In the genomic region with DNA sequence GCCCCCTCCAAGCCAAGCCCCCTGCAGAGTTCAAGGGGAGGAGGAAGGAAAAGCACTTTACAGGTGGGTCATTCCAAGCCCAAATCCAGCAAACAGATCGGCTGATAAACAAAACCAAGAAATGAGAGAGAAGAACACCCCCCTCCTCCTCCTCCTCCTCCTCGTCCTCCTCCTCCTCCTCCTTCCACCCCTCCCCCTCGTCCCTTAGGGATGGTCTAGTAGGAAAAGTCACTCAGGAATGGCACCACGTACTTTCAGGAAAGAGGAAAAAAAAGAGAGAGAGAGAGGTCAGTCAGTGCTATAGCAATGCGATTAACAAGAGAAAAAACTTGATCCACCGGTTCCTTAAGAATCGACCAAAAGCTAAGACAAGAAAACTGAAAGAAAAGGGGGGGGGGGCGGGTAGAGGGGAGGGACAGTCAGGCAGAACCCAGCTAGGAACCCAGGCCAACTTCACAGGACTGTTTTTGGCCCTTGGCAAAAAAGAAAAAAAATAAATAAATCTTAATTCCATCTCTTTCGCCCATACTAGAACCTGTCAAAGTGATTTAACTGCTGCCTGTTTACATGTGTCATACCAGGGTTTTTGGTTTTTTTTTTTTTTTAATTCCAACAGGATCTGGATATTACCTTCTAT, we compare ENCODE assay signal across 8 cellular contexts. TPM values are rescaled to one million over a fixed set of nuclear protein-coding genes. Genes with fewer than 3 reads are reported as not detected.
DNase-seq lines count a peak whose midpoint lies in the region; ATAC-seq, FAIRE-seq and TF ChIP-seq lines count a peak whose summit lies in the region.

No MANE protein-coding gene starts in this region.

- H2AFZ ChIP-seq in ACC112 (ENCODE audit: low read length, unreplicated experiment) = peak overlapping the region; percentile 94

- peaks cover 4% of the 10 kb centered on the region for H3K36me3 Mint-ChIP-seq in activated naive CD8-positive, alpha-beta T cell treated with anti-CD3 and anti-CD28 coated beads, Interleukin-2, amount 50 U/mL, for 24 hours (ENCODE audit: low read depth)

- H3K9me3 Mint-ChIP-seq in activated naive CD8-positive, alpha-beta T cell treated with anti-CD3 and anti-CD28 coated beads, Interleukin-2, amount 50 U/mL, for 24 hours = no peaks in the 10 kb centered on the region

- H3K36me3 ChIP-seq in ACC112 (ENCODE audit: insufficient read depth, low read length) (peaks cover 1% of the 10 kb centered on the region; the same call in 1 of the 2 replicates), HEK293 (ENCODE audit: control insufficient read depth in 2 of 2, insufficient read depth in 1 of 2, low read length in 2 of 2) (no peaks in the 10 kb centered on the region), iPS-15b (ENCODE audit: control insufficient read depth, insufficient read depth, low read length) (no peaks in the 10 kb centered on the region), gastrocnemius medialis (no peaks in the 10 kb centered on the region)

- peaks cover 44% of the 10 kb centered on the region for H3K4me1 Mint-ChIP-seq in activated naive CD8-positive, alpha-beta T cell treated with anti-CD3 and anti-CD28 coated beads, Interleukin-2, amount 50 U/mL, for 24 hours

- H3K9me3 ChIP-seq in HEK293 (ENCODE audit: control insufficient read depth, insufficient read depth, low read depth, low read length) (no peaks in the 10 kb centered on the region), iPS-15b (ENCODE audit: control insufficient read depth, insufficient read depth, low read length) (no peaks in the 10 kb centered on the region), gastrocnemius medialis (no peaks in the 10 kb centered on the region)

- H3K4me3 ChIP-seq in ACC112 (ENCODE audit: low read depth, low read length) = peak overlapping the region; percentile 95
- H3K4me3 ChIP-seq in HEK293 (ENCODE audit: low read depth, low read length) = peak overlapping the region; percentile 59
- H3K4me3 ChIP-seq in iPS-15b (ENCODE audit: low read depth, low read length) = peak overlapping the region; percentile 95
- H3K4me3 ChIP-seq in gastrocnemius medialis = peak overlapping the region; percentile 71 to 91 (median 78)

- POLR2A ChIA-PET in HEK293 (lab: Yijun Ruan, JAX) = interaction anchor here (0.7 kb wide), 1 partner anchor 323 kb away, joined by 3 read pairs; no protein-coding TSS in a partner anchor

- peak overlapping the region; percentile 61 for H3K9ac ChIP-seq in iPS-15b (ENCODE audit: low read depth, low read length)

- in situ Hi-C loops in gastrocnemius medialis (cut with MboI; ENCODE audit: low sequenced_read_pairs in 4 of 4) = loop anchor here in 3 of 4 donors (5.0 to 10.0 kb wide), 3 partner anchors 376 to 466 kb away; no protein-coding TSS in a partner anchor

- no peak for DNase-seq in activated naive CD8-positive, alpha-beta T cell treated with anti-CD3 and anti-CD28 coated beads, Interleukin-2, amount 50 U/mL, for 24 hours
- peak in 1 of 2 donors; percentile 9 for DNase-seq in gastrocnemius medialis
- DNase-seq in D721Med (ENCODE audit: insufficient read length, low spot score) = no peak
- DNase-seq in NCI-H1436 treated with DMSO at 0.1 percent for 48 hours (lab: John Stamatoyannopoulos, UW) = no peak
- no peak for DNase-seq in GDM1 (lab: John Stamatoyannopoulos, UW)

- peak overlapping the region; percentile 93 for H3K4me3 Mint-ChIP-seq in activated naive CD8-positive, alpha-beta T cell treated with anti-CD3 and anti-CD28 coated beads, Interleukin-2, amount 50 U/mL, for 24 hours

- no peak for FAIRE-seq in D721Med (lab: Jason Lieb, UNC)

- H3K27ac ChIP-seq in ACC112 (ENCODE audit: low read depth, low read length) = peak overlapping the region; percentile 75
- no peak overlapping the region; the same call in 1 of the 2 replicates for H3K27ac ChIP-seq in HEK293 (ENCODE audit: extremely low read depth, low read depth, low read length)
- H3K27ac ChIP-seq in gastrocnemius medialis = peak overlapping the region; percentile 78 to 98 (median 88)

- CTCF ChIA-PET in HEK293 (lab: Yijun Ruan, JAX) = interaction anchor here (0.5 to 2.0 kb wide), 6 partner anchors 12 to 926 kb away, joined by 3 to 4 read pairs (median 4); no protein-coding TSS in a partner anchor

- TF ChIP-seq CTCF in HEK293 (tag by site-specific recombination; IDR thresholded peaks at IDR 0.05) (no peak), gastrocnemius medialis (IDR thresholded peaks at IDR 0.05 in 4 of 5, conservative IDR thresholded peaks at IDR 0.05 in 1 of 5) (no peak), D721Med (IDR thresholded peaks at IDR 0.05; ENCODE audit: insufficient read depth, missing control alignments) (no peak)

- H3K27me3 Mint-ChIP-seq in activated naive CD8-positive, alpha-beta T cell treated with anti-CD3 and anti-CD28 coated beads, Interleukin-2, amount 50 U/mL, for 24 hours = peaks cover 40% of the 10 kb centered on the region

- peak overlapping the region; percentile 88 for H3K27ac Mint-ChIP-seq in activated naive CD8-positive, alpha-beta T cell treated with anti-CD3 and anti-CD28 coated beads, Interleukin-2, amount 50 U/mL, for 24 hours

- intact Hi-C loops in gastrocnemius medialis (cut with DNase I; ENCODE audit: low total_unique reads) = loop anchor here (2.0 kb wide), 1 partner anchor 46 kb away; no protein-coding TSS in a partner anchor

- H3K4me1 ChIP-seq in ACC112 (ENCODE audit: control insufficient read depth, insufficient read depth, low read length, unreplicated experiment) (peaks cover 25% of the 10 kb centered on the region), HEK293 (ENCODE audit: control insufficient read depth, insufficient read depth, low read length) (peaks cover 8% of the 10 kb centered on the region; the same call in 1 of the 2 replicates), iPS-15b (ENCODE audit: control insufficient read depth, insufficient read depth, low read length) (peaks cover 5% of the 10 kb centered on the region), gastrocnemius medialis (peaks cover 36 to 44% of the 10 kb centered on the region in 2 donors)

- TF ChIP-seq POLR2A in gastrocnemius medialis (IDR thresholded peaks at IDR 0.05) = no peak

- peaks cover 49% of the 10 kb centered on the region for H3K79me2 ChIP-seq in ACC112 (ENCODE audit: control insufficient read depth, insufficient read depth, low read length, unreplicated experiment)

- H3K27me3 ChIP-seq in ACC112 (ENCODE audit: insufficient read depth, low read length) (no peaks in the 10 kb centered on the region), iPS-15b (ENCODE audit: control insufficient read depth, insufficient read depth, low read length) (peaks cover 3% of the 10 kb centered on the region), gastrocnemius medialis (no peaks in the 10 kb centered on the region)

- ATAC-seq in activated naive CD8-positive, alpha-beta T cell treated with anti-CD3 and anti-CD28 coated beads, Interleukin-2, amount 50 U/mL, for 24 hours = no peak
- ATAC-seq in gastrocnemius medialis = no peak

TF ChIP-seq in HEK293, 187 proteins besides CTCF, POLR2A, EP300 and RAD21:
- peak; percentile 32; the same call in 1 of the 2 replicates for TF ChIP-seq SP3 (tag by site-specific recombination; IDR thresholded peaks at IDR 0.05)
- no peak for TF ChIP-seq ZSCAN30 (tag by site-specific recombination; IDR thresholded peaks at IDR 0.05)
- TF ChIP-seq ZNF366 (tag by site-specific recombination; conservative IDR thresholded peaks at IDR 0.05) = 0 out of 2 replicates have a peak, but pooled peaks have one; percentile 16
- TF ChIP-seq, protein P1, sequence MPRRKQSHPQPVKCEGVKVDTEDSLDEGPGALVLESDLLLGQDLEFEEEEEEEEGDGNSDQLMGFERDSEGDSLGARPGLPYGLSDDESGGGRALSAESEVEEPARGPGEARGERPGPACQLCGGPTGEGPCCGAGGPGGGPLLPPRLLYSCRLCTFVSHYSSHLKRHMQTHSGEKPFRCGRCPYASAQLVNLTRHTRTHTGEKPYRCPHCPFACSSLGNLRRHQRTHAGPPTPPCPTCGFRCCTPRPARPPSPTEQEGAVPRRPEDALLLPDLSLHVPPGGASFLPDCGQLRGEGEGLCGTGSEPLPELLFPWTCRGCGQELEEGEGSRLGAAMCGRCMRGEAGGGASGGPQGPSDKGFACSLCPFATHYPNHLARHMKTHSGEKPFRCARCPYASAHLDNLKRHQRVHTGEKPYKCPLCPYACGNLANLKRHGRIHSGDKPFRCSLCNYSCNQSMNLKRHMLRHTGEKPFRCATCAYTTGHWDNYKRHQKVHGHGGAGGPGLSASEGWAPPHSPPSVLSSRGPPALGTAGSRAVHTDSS (tag by site-specific recombination; IDR thresholded peaks at IDR 0.05) = peak; percentile 75
- peak; percentile 79 for TF ChIP-seq ZNF398 (tag by site-specific recombination; IDR thresholded peaks at IDR 0.05)
- no peak for TF ChIP-seq AEBP2 (tag by site-specific recombination; IDR thresholded peaks at IDR 0.05; ENCODE audit: borderline replicate concordance)
- TF ChIP-seq EGR2 (tag by site-specific recombination; IDR thresholded peaks at IDR 0.05; ENCODE audit: low read depth) = peak; percentile 11; the same call in 1 of the 2 replicates
- TF ChIP-seq GLIS1 (tag by site-specific recombination; IDR thresholded peaks at IDR 0.05) = peak; percentile 30; the same call in 1 of the 2 replicates

RNA-seq across cellular contexts. Expression of gene IKZF2, which starts 1.0 kb away (rescaled TPM):
- 10 to 100 TPM in 1 of 4 donors, 1 to 10 TPM in 3; 4.9 to 15.5 (median 6.0) TPM for total RNA-seq in gastrocnemius medialis
